In genomic region chr3:184177331-184177731, GRCh38 we compare ENCODE assay signal across 8 cellular contexts. TPM values are rescaled to one million over a fixed set of nuclear protein-coding genes. Genes with fewer than 3 reads are reported as not detected.
DNase-seq lines count a peak whose midpoint lies in the region; ATAC-seq, FAIRE-seq and TF ChIP-seq lines count a peak whose summit lies in the region.

No MANE protein-coding gene starts in this region.

- no peak for TF ChIP-seq EP300 in stomach (IDR thresholded peaks at IDR 0.05)

- peak overlapping the region; percentile 97 for H3K4me3 Mint-ChIP-seq in astrocyte (ENCODE audit: unreplicated experiment)

- 40 to 59% (median 42%) methylated on average over 3 to 4 of the region's 4 CpGs for WGBS in stomach, 5 donors

- no peak for ATAC-seq in GM21447 (IDR thresholded peaks at IDR 0.05; ENCODE audit: unreplicated experiment)

- H3K9ac ChIP-seq in astrocyte (ENCODE audit: low read length) (peak overlapping the region; percentile 98), iPS-18a (ENCODE audit: low read length) (peak overlapping the region; percentile 91)

- intact Hi-C loops in stomach (cut with DNase I; ENCODE audit: low total_unique reads): no loop called here
- intact Hi-C loops in head of caudate nucleus (cut with DNase I): no loop called here

- peak overlapping the region; percentile 98 for H3K27ac Mint-ChIP-seq in astrocyte (ENCODE audit: unreplicated experiment)

- FAIRE-seq in astrocyte (lab: Jason Lieb, UNC): no peak

- TF ChIP-seq POLR2A in stomach (IDR thresholded peaks at IDR 0.05): no peak

- no peaks in the 10 kb centered on the region for H3K9me3 Mint-ChIP-seq in astrocyte (ENCODE audit: unreplicated experiment)

- H3K27me3 ChIP-seq in astrocyte (ENCODE audit: insufficient read depth, low read length) (no peaks in the 10 kb centered on the region), iPS-18a (ENCODE audit: control insufficient read depth, insufficient read depth, low read length) (no peaks in the 10 kb centered on the region), stomach (no peaks in the 10 kb centered on the region)

- DNase-seq in HFF-Myc (ENCODE audit: extremely low read depth, low read depth): no peak
- peak; percentile 29 for DNase-seq in astrocyte (ENCODE audit: low read depth)
- DNase-seq in stomach: no peak
- DNase-seq in stimulated activated CD4-positive, alpha-beta T cell treated with anti-CD3 and anti-CD28 coated beads, Interleukin-1b, Interleukin-23, amount 100 ng/mL, for 48 hours: no peak
- DNase-seq in head of caudate nucleus: no peak
- DNase-seq in OCI-M2 (lab: John Stamatoyannopoulos, UW; ENCODE audit: unreplicated experiment): no peak

- H3K36me3 Mint-ChIP-seq in astrocyte (ENCODE audit: low read depth, unreplicated experiment): peaks cover 31% of the 10 kb centered on the region

- H3K27me3 Mint-ChIP-seq in astrocyte (ENCODE audit: low read depth, unreplicated experiment): no peaks in the 10 kb centered on the region

- TF ChIP-seq CTCF in HFF-Myc (IDR thresholded peaks at IDR 0.05; ENCODE audit: low read depth, low read length, missing control alignments) (no peak), astrocyte (IDR thresholded peaks at IDR 0.05; ENCODE audit: insufficient read depth, low read depth, low read length) (no peak), stomach (IDR thresholded peaks at IDR 0.05) (no peak)

- H4K20me1 ChIP-seq in astrocyte (ENCODE audit: insufficient read depth, low read length): peaks cover 73% of the 10 kb centered on the region

- H3K36me3 ChIP-seq in astrocyte (ENCODE audit: insufficient read depth, low read length): peaks cover 48% of the 10 kb centered on the region
- H3K36me3 ChIP-seq in iPS-18a (ENCODE audit: control insufficient read depth, low read depth, low read length): peaks cover 54% of the 10 kb centered on the region
- H3K36me3 ChIP-seq in stomach: peaks cover 52 to 59% (median 59%) of the 10 kb centered on the region in 4 donors

- H3K79me2 ChIP-seq in astrocyte (ENCODE audit: insufficient read depth, low read length): peaks cover 76% of the 10 kb centered on the region

- H3K4me1 Mint-ChIP-seq in astrocyte (ENCODE audit: low read depth, unreplicated experiment): peaks cover 49% of the 10 kb centered on the region

- H3K9me3 ChIP-seq in astrocyte (ENCODE audit: insufficient read depth, low read depth, low read length) (no peaks in the 10 kb centered on the region), iPS-18a (ENCODE audit: control insufficient read depth, low read depth, low read length) (no peaks in the 10 kb centered on the region), stomach (no peaks in the 10 kb centered on the region)

- H3K4me2 ChIP-seq in astrocyte (ENCODE audit: low read length): peak overlapping the region; percentile 94

- no peak overlapping the region for H2AFZ ChIP-seq in astrocyte (ENCODE audit: low read depth, low read length)

- H3K4me3 ChIP-seq in HFF-Myc (replicated peaks; ENCODE audit: low read depth, low read length) (peak overlapping the region; percentile 84), astrocyte (ENCODE audit: insufficient read depth, low read depth, low read length) (peak overlapping the region; percentile 76), iPS-18a (ENCODE audit: low read length) (peak overlapping the region; percentile 95), stomach (peak overlapping the region in 3 of 4 donors; percentile 87 to 100 (median 94))

- H3K4me1 ChIP-seq in astrocyte (ENCODE audit: insufficient read depth, low read length) (peaks cover 43% of the 10 kb centered on the region), iPS-18a (ENCODE audit: control insufficient read depth, low read depth, low read length) (peaks cover 15% of the 10 kb centered on the region), stomach (peaks cover 29 to 61% (median 49%) of the 10 kb centered on the region in 4 donors)

- H3K27ac ChIP-seq in astrocyte (ENCODE audit: low read depth, low read length) (peak overlapping the region; percentile 92), iPS-18a (ENCODE audit: low read length) (peak overlapping the region; percentile 91), stomach (peak overlapping the region; percentile 16 to 94 (median 92))

RNA-seq across cellular contexts. Expression of gene AP2M1, which starts 2.7 kb away (rescaled TPM):
- 603 and 613 TPM in 2 replicates for total RNA-seq in astrocyte
- total RNA-seq in stomach: 100 to 1,000 TPM in 4 of 5 donors, 10 to 100 TPM in 1; 96.2 to 204 (median 134) TPM
- 100 to 1,000 TPM; 143 to 220 (median 208) TPM for polyA plus RNA-seq in stomach

RNA-seq across cellular contexts. Expression of gene ABCF3, which starts 8.7 kb away (rescaled TPM):
- total RNA-seq in astrocyte (61.1 and 70.9 TPM in 2 replicates), stomach (100 to 1,000 TPM in 1 of 5 donors, 10 to 100 TPM in 4; 21.6 to 194 (median 55.9) TPM)
- 10 to 100 TPM; 43.4 to 45.0 (median 44.5) TPM for polyA plus RNA-seq in stomach

RNA-seq across cellular contexts. Expression of gene DVL3, which starts 22.2 kb away (rescaled TPM):
- total RNA-seq in astrocyte (107 and 110 TPM in 2 replicates), stomach (100 to 1,000 TPM in 1 of 5 donors, 10 to 100 TPM in 4; 27.9 to 107 (median 55.4) TPM)
- polyA plus RNA-seq in stomach: 10 to 100 TPM; 21.2 to 26.4 (median 25.8) TPM

RNA-seq across cellular contexts. Expression of gene EIF2B5, which starts 42.2 kb away (rescaled TPM):
- total RNA-seq in astrocyte (20.8 and 22.6 TPM in 2 replicates), stomach (100 to 1,000 TPM in 1 of 5 donors, 10 to 100 TPM in 3, 1 to 10 TPM in 1; 1.4 to 113 (median 36.5) TPM)
- 10 to 100 TPM; 33.0 to 42.0 (median 33.7) TPM for polyA plus RNA-seq in stomach

RNA-seq across cellular contexts. Expression of gene VWA5B2, which starts 52.1 kb away (rescaled TPM):
- 0.23 TPM in 1 of 2 replicates, not detected in the other for total RNA-seq in astrocyte
- total RNA-seq in stomach: 10 to 100 TPM in 2 of 5 donors, 1 to 10 TPM in 2, under 1 TPM in 1; under 0.01 to 100.0 (median 2.4) TPM
- polyA plus RNA-seq in stomach: 1 to 10 TPM; 1.6 to 3.5 (median 2.4) TPM
